Comparison of ENCODE assay signal across 21 cellular contexts in the genomic region with DNA sequence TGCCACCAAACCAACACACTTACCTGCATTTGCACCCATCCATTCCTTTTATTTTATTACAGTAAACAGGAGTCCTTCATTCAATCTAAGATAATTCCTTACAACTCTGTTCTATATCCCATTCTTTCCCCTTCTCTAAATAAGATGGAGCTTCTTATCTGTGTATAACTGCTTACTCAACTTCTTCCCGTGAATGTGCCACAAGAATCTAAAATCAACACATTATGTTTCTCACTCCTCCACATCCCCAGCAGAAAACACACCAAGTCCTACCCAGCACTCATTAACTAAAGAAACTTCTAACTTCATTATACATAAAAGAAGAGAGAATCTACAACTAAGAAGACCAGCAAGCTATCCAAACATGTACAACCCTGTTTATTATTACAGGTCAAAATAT.
"Had no signal": no experiment of that assay in that cellular context is flagged by ENCODE, and none has a peak within 500 bp of the region (broad histone marks: within the 10 kb centered on the region; RNA-seq: fewer than 3 reads in every experiment).

No MANE protein-coding gene starts in this region.

- H3K9me3 ChIP-seq: MG63, SJSA1 had no signal

- H3K27me3 ChIP-seq: MG63, SJSA1 had no signal

- DNase-seq: KBM-7, MG63, NCI-H1092, NCI-H1105 treated with DMSO at 0.1 percent for 48 hours, NCI-H1417 treated with DMSO at 0.1 percent for 48 hours, NCI-H146, NCI-H1694 treated with DMSO at 0.1 percent for 48 hours, NCI-H1930, NCI-H2081, NCI-H2107, NCI-H2227 treated with DMSO at 0.1 percent for 48 hours, NCI-H446, NCI-H510A, NCI-H524 treated with DMSO at 0.1 percent for 48 hours, NCI-H69, NCI-H774, Right ventricle myocardium superior, RPMI8226, SIG-M5 had no signal

- H3K4me3 ChIP-seq: MG63, SJSA1, SK-N-MC had no signal

- H3K27ac ChIP-seq: SJSA1, SK-N-MC had no signal

- H3K36me3 ChIP-seq: MG63, SJSA1 had no signal
